ENCODE assay signal across 31 cellular contexts in genomic region chr5:170826117-170826516, GRCh38. TPM values are rescaled to one million over a fixed set of nuclear protein-coding genes. Genes with fewer than 3 reads are reported as not detected.
"Had no signal": no experiment of that assay in that cellular context is flagged by ENCODE, and none has a peak within 500 bp of the region (broad histone marks: within the 10 kb centered on the region; RNA-seq: fewer than 3 reads in every experiment).

No MANE protein-coding gene starts in this region.

- FAIRE-seq: urothelium cell line had no signal

- H3K27me3 Mint-ChIP-seq: stimulated activated naive CD8-positive, alpha-beta T cell treated with anti-CD3 and anti-CD28 coated beads, Interleukin-15, amount 100 ng/mL, for 72 hours had no signal

- H3K27ac ChIP-seq: neural progenitor cell, ovary, parathyroid adenoma, psoas muscle, skin epidermis, spleen, thoracic aorta, thyroid gland, tibial nerve, upper lobe of left lung, vagina had no signal

- H3K9ac ChIP-seq: neural progenitor cell, parathyroid adenoma had no signal

- H3K79me2 ChIP-seq: parathyroid adenoma had no signal

- H3K36me3 Mint-ChIP-seq: natural killer cell; neural progenitor cell; stimulated activated memory B cell treated with anti-CD40 and anti-IgM and Interleukin-4, amounts not matched to agents 10 μg/mL and 1 μg/mL and 100 μg/mL, for 72 hours had no signal

- H3K27me3 ChIP-seq: neural progenitor cell, ovary, thyroid gland, tibial nerve, upper lobe of left lung, vagina had no signal

- H3K4me1 ChIP-seq: neural progenitor cell, parathyroid adenoma, psoas muscle, spleen, thyroid gland, tibial nerve, vagina had no signal

- H3K27ac Mint-ChIP-seq: natural killer cell; nephron; neural progenitor cell; progenitor cell of endocrine pancreas; stimulated activated memory B cell treated with anti-CD40 and anti-IgM and Interleukin-4, amounts not matched to agents 10 μg/mL and 1 μg/mL and 100 μg/mL, for 72 hours; stimulated activated naive CD8-positive, alpha-beta T cell treated with anti-CD3 and anti-CD28 coated beads, Interleukin-15, amount 100 ng/mL, for 72 hours had no signal

- H3K36me3 ChIP-seq: neural progenitor cell, ovary, spleen, thoracic aorta, thyroid gland, tibial nerve, upper lobe of left lung, vagina had no signal

- ATAC-seq: natural killer cell; psoas muscle; right cardiac atrium; sciatic nerve; stimulated activated memory B cell treated with anti-CD40 and anti-IgM and Interleukin-4, amounts not matched to agents 10 μg/mL and 1 μg/mL and 100 μg/mL, for 72 hours; stimulated activated naive CD8-positive, alpha-beta T cell treated with anti-CD3 and anti-CD28 coated beads, Interleukin-15, amount 100 ng/mL, for 72 hours; stimulated activated naive CD8-positive, alpha-beta T cell treated with anti-CD3 and anti-CD28 coated beads, Interleukin-15, Interleukin-2, amounts not matched to agents 100 U/mL and 50 U/mL, for 24 hours had no signal

- H3K4me2 ChIP-seq: neural progenitor cell, smooth muscle cell had no signal

- H3K4me3 Mint-ChIP-seq: natural killer cell; nephron; neural progenitor cell; stimulated activated memory B cell treated with anti-CD40 and anti-IgM and Interleukin-4, amounts not matched to agents 10 μg/mL and 1 μg/mL and 100 μg/mL, for 72 hours; stimulated activated naive CD8-positive, alpha-beta T cell treated with anti-CD3 and anti-CD28 coated beads, Interleukin-15, amount 100 ng/mL, for 72 hours had no signal

- H3K9me3 ChIP-seq: psoas muscle, thoracic aorta, thyroid gland, vagina had no signal

- H3K4me3 ChIP-seq: neural progenitor cell, ovary, psoas muscle, skin epidermis, smooth muscle cell, spleen, thoracic aorta, thyroid gland, tibial nerve, upper lobe of left lung, vagina had no signal

- H3K9me3 Mint-ChIP-seq: natural killer cell; stimulated activated memory B cell treated with anti-CD40 and anti-IgM and Interleukin-4, amounts not matched to agents 10 μg/mL and 1 μg/mL and 100 μg/mL, for 72 hours; stimulated activated naive CD8-positive, alpha-beta T cell treated with anti-CD3 and anti-CD28 coated beads, Interleukin-15, amount 100 ng/mL, for 72 hours had no signal

- H3K4me1 Mint-ChIP-seq: natural killer cell; neural progenitor cell; stimulated activated memory B cell treated with anti-CD40 and anti-IgM and Interleukin-4, amounts not matched to agents 10 μg/mL and 1 μg/mL and 100 μg/mL, for 72 hours; stimulated activated naive CD8-positive, alpha-beta T cell treated with anti-CD3 and anti-CD28 coated beads, Interleukin-15, amount 100 ng/mL, for 72 hours had no signal

- DNase-seq: natural killer cell; occipital lobe; ovary; posterior cingulate gyrus; psoas muscle; right cardiac atrium; spleen; stimulated activated CD4-positive, alpha-beta T cell treated with anti-CD3 and anti-CD28 coated beads, Interleukin-12 subunit alpha, Interleukin-12 subunit beta, amount 100 ng/mL, for 4 hours; stimulated activated CD4-positive, alpha-beta T cell treated with anti-CD3 and anti-CD28 coated beads, Interleukin-1b, Interleukin-23, amount 100 ng/mL, for 48 hours; stimulated activated CD4-positive, alpha-beta T cell treated with anti-CD3 and anti-CD28 coated beads, Interleukin-4, amount 100 ng/mL, for 1 hour; stimulated activated CD4-positive, alpha-beta T cell treated with anti-CD3 and anti-CD28 coated beads, Interleukin-4, amount 100 ng/mL, for 4 hours; stimulated activated CD8-positive, alpha-beta memory T cell treated with anti-CD3 and anti-CD28 coated beads, Interleukin-4, amount 100 ng/mL, for 48 hours; stimulated activated naive CD4-positive, alpha-beta T cell; stimulated activated naive CD8-positive, alpha-beta T cell treated with anti-CD3 and anti-CD28 coated beads, Interleukin-15, amount 100 ng/mL, for 72 hours; stimulated activated naive CD8-positive, alpha-beta T cell treated with anti-CD3 and anti-CD28 coated beads, Interleukin-15, Interleukin-2, amounts not matched to agents 100 U/mL and 50 U/mL, for 24 hours; thyroid gland; trophoblast cell; upper lobe of left lung had no signal

- H2AFZ ChIP-seq: neural progenitor cell, parathyroid adenoma had no signal

RNA-seq across cellular contexts. Expression of gene GABRP, which starts 42.6 kb away (rescaled TPM):
- total RNA-seq: natural killer cell, occipital lobe, psoas muscle, right cardiac atrium, thoracic aorta, thyroid gland had no signal
- polyA plus RNA-seq: neural cell had no signal
